34 cellular contexts compared by ENCODE assay signal in genomic region chr9:21286099-21286498, GRCh38. TPM values are rescaled to one million over a fixed set of nuclear protein-coding genes. Genes with fewer than 3 reads are reported as not detected.
"Had no signal": no experiment of that assay in that cellular context is flagged by ENCODE, and none has a peak within 500 bp of the region (broad histone marks: within the 10 kb centered on the region; RNA-seq: fewer than 3 reads in every experiment).

No MANE protein-coding gene starts in this region.

- H3K27me3 ChIP-seq: stomach, testis, thyroid gland, tibial artery, tibial nerve, transverse colon, upper lobe of left lung, upper lobe of right lung, uterus, vagina had no signal

- ATAC-seq: stimulated activated effector memory CD8-positive, alpha-beta T cell treated with anti-CD3 and anti-CD28 coated beads, Interleukin-12 subunit alpha, Interleukin-12 subunit beta, amount 100 ng/mL, for 72 hours; stimulated activated memory B cell treated with anti-CD40 and anti-IgM and Interleukin-4, amounts not matched to agents 10 μg/mL and 1 μg/mL and 100 μg/mL, for 72 hours; stimulated activated naive B cell treated with anti-CD40 and anti-IgM and Interleukin-4, amounts not matched to agents 10 μg/mL and 1 μg/mL and 100 μg/mL, for 72 hours; stimulated activated naive CD8-positive, alpha-beta T cell treated with anti-CD3 and anti-CD28 coated beads, Interleukin-15, amount 100 ng/mL, for 72 hours; stimulated activated naive CD8-positive, alpha-beta T cell treated with anti-CD3 and anti-CD28 coated beads, Interleukin-15, Interleukin-2, amounts not matched to agents 100 U/mL and 50 U/mL, for 24 hours had no signal

- H3K4me1 Mint-ChIP-seq: stimulated activated effector memory CD8-positive, alpha-beta T cell treated with anti-CD3 and anti-CD28 coated beads, Interleukin-12 subunit alpha, Interleukin-12 subunit beta, amount 100 ng/mL, for 72 hours; stimulated activated memory B cell treated with anti-CD40 and anti-IgM and Interleukin-4, amounts not matched to agents 10 μg/mL and 1 μg/mL and 100 μg/mL, for 72 hours; stimulated activated naive CD8-positive, alpha-beta T cell treated with anti-CD3 and anti-CD28 coated beads, Interleukin-15, amount 100 ng/mL, for 72 hours had no signal

- DNase-seq: stimulated activated CD4-positive, alpha-beta T cell treated with anti-CD3 and anti-CD28 coated beads, Interleukin-2, amount 100 ng/mL, for 48 hours; stimulated activated CD4-positive, alpha-beta T cell treated with anti-CD3 and anti-CD28 coated beads, Interleukin-4, amount 100 ng/mL, for 1 hour; stimulated activated CD4-positive, alpha-beta T cell treated with anti-CD3 and anti-CD28 coated beads, Interleukin-4, amount 100 ng/mL, for 24 hours; stimulated activated CD4-positive, alpha-beta T cell treated with anti-CD3 and anti-CD28 coated beads, Interleukin-4, amount 100 ng/mL, for 4 hours; stimulated activated CD8-positive, alpha-beta memory T cell treated with anti-CD3 and anti-CD28 coated beads, Interleukin-4, amount 100 ng/mL, for 48 hours; stimulated activated naive B cell treated with anti-CD40 and anti-IgM and Interleukin-4, amounts not matched to agents 10 μg/mL and 1 μg/mL and 100 μg/mL, for 72 hours; stimulated activated naive CD4-positive, alpha-beta T cell; stimulated activated naive CD4-positive, alpha-beta T cell treated with Interleukin-2 at 50 U/mL for 16 hours; stimulated activated naive CD8-positive, alpha-beta T cell treated with anti-CD3 and anti-CD28 coated beads, Interleukin-15, amount 100 ng/mL, for 72 hours; stimulated activated naive CD8-positive, alpha-beta T cell treated with anti-CD3 and anti-CD28 coated beads, Interleukin-15, Interleukin-2, amounts not matched to agents 100 U/mL and 50 U/mL, for 24 hours; stomach; substantia nigra; testis; thyroid gland; tibial artery; transverse colon; trophoblast cell; upper lobe of left lung; upper lobe of right lung; uterus had no signal

- H3K27ac Mint-ChIP-seq: stimulated activated effector memory CD8-positive, alpha-beta T cell treated with anti-CD3 and anti-CD28 coated beads, Interleukin-12 subunit alpha, Interleukin-12 subunit beta, amount 100 ng/mL, for 72 hours; stimulated activated memory B cell treated with anti-CD40 and anti-IgM and Interleukin-4, amounts not matched to agents 10 μg/mL and 1 μg/mL and 100 μg/mL, for 72 hours; stimulated activated naive B cell treated with anti-CD40 and anti-IgM and Interleukin-4, amounts not matched to agents 10 μg/mL and 1 μg/mL and 100 μg/mL, for 72 hours; stimulated activated naive CD8-positive, alpha-beta T cell treated with anti-CD3 and anti-CD28 coated beads, Interleukin-15, amount 100 ng/mL, for 72 hours; stimulated activated naive CD8-positive, alpha-beta T cell treated with anti-CD3 and anti-CD28 coated beads, Interleukin-15, Interleukin-2, amounts not matched to agents 100 ng/mL and 50 ng/mL, for 24 hours; type B pancreatic cell had no signal

- H3K9me3 ChIP-seq: stomach, suprapubic skin, testis, thoracic aorta, thyroid gland, tibial artery, transverse colon, upper lobe of left lung, upper lobe of right lung, uterus, vagina had no signal

- H3K9me3 Mint-ChIP-seq: stimulated activated effector memory CD8-positive, alpha-beta T cell treated with anti-CD3 and anti-CD28 coated beads, Interleukin-12 subunit alpha, Interleukin-12 subunit beta, amount 100 ng/mL, for 72 hours; stimulated activated naive CD8-positive, alpha-beta T cell treated with anti-CD3 and anti-CD28 coated beads, Interleukin-15, Interleukin-2, amounts not matched to agents 100 ng/mL and 50 ng/mL, for 24 hours had no signal

- H3K4me3 ChIP-seq: stomach, suprapubic skin, testis, thoracic aorta, thyroid gland, tibial artery, tibial nerve, transverse colon, upper lobe of left lung, upper lobe of right lung, uterus, vagina had no signal

- FAIRE-seq: urothelium cell line had no signal

- H3K36me3 Mint-ChIP-seq: stimulated activated effector memory CD8-positive, alpha-beta T cell treated with anti-CD3 and anti-CD28 coated beads, Interleukin-12 subunit alpha, Interleukin-12 subunit beta, amount 100 ng/mL, for 72 hours; stimulated activated memory B cell treated with anti-CD40 and anti-IgM and Interleukin-4, amounts not matched to agents 10 μg/mL and 1 μg/mL and 100 μg/mL, for 72 hours; stimulated activated naive B cell treated with anti-CD40 and anti-IgM and Interleukin-4, amounts not matched to agents 10 μg/mL and 1 μg/mL and 100 μg/mL, for 72 hours; type B pancreatic cell had no signal

- H3K36me3 ChIP-seq: stomach, suprapubic skin, thoracic aorta, thyroid gland, tibial artery, tibial nerve, transverse colon, upper lobe of left lung, upper lobe of right lung, uterus, vagina had no signal

- H3K27ac ChIP-seq: stomach, suprapubic skin, testis, thoracic aorta, thyroid gland, tibial artery, tibial nerve, transverse colon, upper lobe of left lung, upper lobe of right lung, uterus, vagina had no signal

- H3K4me3 Mint-ChIP-seq: stimulated activated effector memory CD8-positive, alpha-beta T cell treated with anti-CD3 and anti-CD28 coated beads, Interleukin-12 subunit alpha, Interleukin-12 subunit beta, amount 100 ng/mL, for 72 hours; stimulated activated memory B cell treated with anti-CD40 and anti-IgM and Interleukin-4, amounts not matched to agents 10 μg/mL and 1 μg/mL and 100 μg/mL, for 72 hours; stimulated activated naive B cell treated with anti-CD40 and anti-IgM and Interleukin-4, amounts not matched to agents 10 μg/mL and 1 μg/mL and 100 μg/mL, for 72 hours; stimulated activated naive CD8-positive, alpha-beta T cell treated with anti-CD3 and anti-CD28 coated beads, Interleukin-15, amount 100 ng/mL, for 72 hours; stimulated activated naive CD8-positive, alpha-beta T cell treated with anti-CD3 and anti-CD28 coated beads, Interleukin-15, Interleukin-2, amounts not matched to agents 100 ng/mL and 50 ng/mL, for 24 hours; type B pancreatic cell had no signal

- H3K4me1 ChIP-seq: stomach, suprapubic skin, testis, thyroid gland, tibial artery, tibial nerve, upper lobe of left lung, upper lobe of right lung, uterus, vagina had no signal

RNA-seq across cellular contexts. Expression of gene IFNA5, which starts 19.0 kb away (rescaled TPM):
- total RNA-seq: suprapubic skin, temporal lobe, testis, thyroid gland, transverse colon, upper lobe of right lung, ureter, urinary bladder, vagina had no signal
- polyA plus RNA-seq: stomach, thymus, urinary bladder had no signal

RNA-seq across cellular contexts. Expression of gene IFNA14, which starts 46.3 kb away (rescaled TPM):
- total RNA-seq: stomach, subcutaneous adipose tissue, suprapubic skin, temporal lobe, testis, thoracic aorta, thyroid gland, tibial nerve, transverse colon, upper lobe of left lung, upper lobe of right lung, ureter, urinary bladder, uterus, vagina had no signal
- polyA plus RNA-seq: stomach, thymus, urinary bladder had no signal

RNA-seq across cellular contexts. Expression of gene IFNA17, which starts 58.1 kb away (rescaled TPM):
- total RNA-seq: stomach, subcutaneous adipose tissue, suprapubic skin, temporal lobe, testis, thoracic aorta, thyroid gland, tibial nerve, transverse colon, upper lobe of left lung, upper lobe of right lung, ureter, urinary bladder, uterus, vagina had no signal
- polyA plus RNA-seq: stomach, thymus, urinary bladder had no signal
